ENCODE assay signal across 24 cellular contexts in the genomic region with DNA sequence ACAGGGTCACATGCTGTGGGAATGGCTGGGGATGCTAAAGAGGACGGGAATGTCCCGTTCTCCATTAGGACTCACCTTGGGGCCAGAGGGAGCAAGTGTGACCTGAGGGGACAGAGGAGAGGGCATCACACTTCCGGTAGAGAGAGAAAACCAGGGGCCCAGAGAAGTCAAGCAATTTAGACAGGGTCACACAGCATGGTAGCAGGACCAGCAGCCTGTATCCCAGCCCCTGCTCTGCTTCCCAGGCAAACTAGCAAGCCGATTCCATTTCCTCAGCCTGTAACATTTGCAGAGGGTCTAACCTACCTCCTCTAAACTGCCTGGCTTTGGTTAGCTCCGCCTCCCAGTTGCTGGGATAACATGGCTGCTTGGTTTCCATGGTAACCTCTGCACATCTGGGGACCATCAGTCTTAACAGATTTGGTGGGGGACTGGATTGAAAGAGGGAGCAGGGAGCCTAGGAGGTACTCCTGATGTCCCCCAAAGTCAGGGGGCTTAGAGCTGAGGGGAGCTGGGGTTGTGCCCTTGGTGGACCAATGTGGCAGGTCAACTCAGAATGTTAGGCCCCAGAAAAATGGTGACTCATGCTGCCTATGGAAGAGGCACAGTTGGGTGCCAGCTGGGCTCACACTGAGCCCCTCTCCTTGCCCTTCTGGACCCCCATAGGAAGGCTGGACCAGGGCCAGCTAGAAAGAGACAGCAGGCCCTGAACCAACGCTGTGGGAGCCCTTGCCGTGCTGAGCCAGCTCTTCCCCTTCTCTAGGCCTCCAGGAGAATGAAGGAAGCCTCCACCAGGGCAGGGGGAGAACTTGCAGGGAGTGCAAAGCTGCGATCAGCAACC. TPM values are rescaled to one million over a fixed set of nuclear protein-coding genes. Genes with fewer than 3 reads are reported as not detected.
DNase-seq lines count a peak whose midpoint lies in the region; ATAC-seq, FAIRE-seq and TF ChIP-seq lines count a peak whose summit lies in the region.
"Had no signal": no experiment of that assay in that cellular context is flagged by ENCODE, and none has a peak within 500 bp of the region (broad histone marks: within the 10 kb centered on the region; RNA-seq: fewer than 3 reads in every experiment).

No MANE protein-coding gene starts in this region.

- peaks cover 23% of the 10 kb centered on the region for H3K4me1 Mint-ChIP-seq in GM23338
- peaks cover 6 to 8% (median 6%) of the 10 kb centered on the region in 4 donors for H3K4me1 Mint-ChIP-seq in naive thymus-derived CD8-positive, alpha-beta T cell

- no peak for TF ChIP-seq RAD21 in H1 (IDR thresholded peaks at IDR 0.05 in 1 of 2, conservative IDR thresholded peaks at IDR 0.05 in 1 of 2; ENCODE audit: low read depth in 2 of 2, low read length in 2 of 2)

- no peaks in the 10 kb centered on the region for H3K9me3 Mint-ChIP-seq in GM23338
- H3K9me3 Mint-ChIP-seq in naive thymus-derived CD8-positive, alpha-beta T cell: no peaks in the 10 kb centered on the region
- H3K9me3 Mint-ChIP-seq: activated CD8-positive, alpha-beta T cell treated with anti-CD3 and anti-CD28 coated beads for 36 hours; CD8-positive, alpha-beta memory T cell; stimulated activated effector memory CD8-positive, alpha-beta T cell treated with anti-CD3 and anti-CD28 coated beads, Interleukin-12 subunit alpha, Interleukin-12 subunit beta, amount 100 ng/mL, for 72 hours had no signal

- peak overlapping the region; percentile 45; the same call in 1 of the 2 replicates for H4K8ac ChIP-seq in H1 (ENCODE audit: extremely low read depth, insufficient read depth, low read length)

- no peak overlapping the region for H2BK20ac ChIP-seq in H1 (ENCODE audit: low read length)

- H3K23me2 ChIP-seq in H1 (ENCODE audit: low read depth, low read length): no peaks in the 10 kb centered on the region

- H3F3A ChIP-seq in GM23338 (replicated peaks; ENCODE audit: low read depth): no peaks in the 10 kb centered on the region

- H3K79me2 ChIP-seq in GM23338 (replicated peaks; ENCODE audit: insufficient read depth): no peaks in the 10 kb centered on the region
- no peaks in the 10 kb centered on the region for H3K79me2 ChIP-seq in H1 (ENCODE audit: control insufficient read depth in 1 of 2, insufficient read depth in 2 of 2, low read length in 2 of 2)
- peaks cover 15% of the 10 kb centered on the region for H3K79me2 ChIP-seq in osteoblast (ENCODE audit: insufficient read depth, low read length)

- H3K79me1 ChIP-seq in H1 (ENCODE audit: low read depth, low read length): no peaks in the 10 kb centered on the region

- intact Hi-C loops in heart right ventricle (cut with DNase I): no loop called here

- peak overlapping the region; percentile 16; the same call in 1 of the 2 replicates for H2BK5ac ChIP-seq in H1 (ENCODE audit: low read depth, low read length)

- H3K4ac ChIP-seq in H1 (replicated peaks; ENCODE audit: insufficient read length, low read depth, low read length): no peak overlapping the region

- H3K9me3 ChIP-seq in H1 (ENCODE audit: insufficient read depth in 2 of 2, low read depth in 1 of 2, low read length in 1 of 2) (no peaks in the 10 kb centered on the region), osteoblast (ENCODE audit: low read depth, low read length) (no peaks in the 10 kb centered on the region), heart right ventricle (no peaks in the 10 kb centered on the region)
- H3K9me3 ChIP-seq: lower lobe of right lung, testis had no signal

- H2AFZ ChIP-seq in GM23338 (no peak overlapping the region), H1 (ENCODE audit: low read length) (no peak overlapping the region), osteoblast (ENCODE audit: low read length) (no peak overlapping the region)

- no peak overlapping the region for H3K27ac ChIP-seq in GM23338 (ENCODE audit: low read depth)
- peak overlapping the region; percentile 99 for H3K27ac ChIP-seq in RWPE1
- H3K27ac ChIP-seq in H1 (ENCODE audit: low read depth, low read length): no peak overlapping the region
- peak overlapping the region; percentile 8 for H3K27ac ChIP-seq in osteoblast (ENCODE audit: low read depth, low read length)
- no peak overlapping the region for H3K27ac ChIP-seq in heart right ventricle
- H3K27ac ChIP-seq: lower lobe of right lung, testis had no signal

- peaks cover 3% of the 10 kb centered on the region; the same call in 1 of the 3 replicates for H3K36me3 Mint-ChIP-seq in GM23338 (ENCODE audit: low read depth)
- no peaks in the 10 kb centered on the region for H3K36me3 Mint-ChIP-seq in naive thymus-derived CD8-positive, alpha-beta T cell
- H3K36me3 Mint-ChIP-seq: CD8-positive, alpha-beta memory T cell; stimulated activated effector memory CD8-positive, alpha-beta T cell treated with anti-CD3 and anti-CD28 coated beads, Interleukin-12 subunit alpha, Interleukin-12 subunit beta, amount 100 ng/mL, for 72 hours had no signal

- H4K5ac ChIP-seq in H1 (ENCODE audit: insufficient read length, low read depth, low read length): no peak overlapping the region

- TF ChIP-seq EP300 in H1 (IDR thresholded peaks at IDR 0.05; ENCODE audit: borderline replicate concordance in 1 of 2, low read depth in 2 of 2, low read length in 2 of 2): no peak

- H3K56ac ChIP-seq in H1 (replicated peaks; ENCODE audit: insufficient read length, low read depth, low read length): no peak overlapping the region

- CTCF ChIA-PET in RWPE1 (lab: Yijun Ruan, JAX) (interaction anchor here (0.7 to 2.1 kb wide), 2 partner anchors 11 to 21 kb away, joined by 4 to 9 read pairs; no protein-coding TSS in a partner anchor), H1 (lab: Charles Lee; ENCODE audit: partially characterized antibody) (interaction anchor here (0.7 to 24.1 kb wide), 11 partner anchors 8 to 95 kb away, joined by 3 to 370 read pairs (median 7); partner anchors contain the start of gene COL16A1)

- ATAC-seq in GM23338 (peak; percentile 15; the same call in 1 of the 3 replicates), heart right ventricle (no peak)
- ATAC-seq in naive thymus-derived CD8-positive, alpha-beta T cell: no peak
- ATAC-seq: activated CD4-positive, CD25-positive, alpha-beta regulatory T cell treated with anti-CD3 and anti-CD28 coated beads, Interleukin-2, amount 50 U/mL, for 24 hours; activated CD8-positive, alpha-beta T cell treated with anti-CD3 and anti-CD28 coated beads for 36 hours; lower lobe of right lung; stimulated activated effector memory CD8-positive, alpha-beta T cell treated with anti-CD3 and anti-CD28 coated beads, Interleukin-12 subunit alpha, Interleukin-12 subunit beta, amount 100 ng/mL, for 72 hours had no signal

- DNase-seq in GM23338 (ENCODE audit: low spot score) (peak; percentile 62), RWPE1 (ENCODE audit: low spot score) (no peak), H1 (ENCODE audit: low read depth in 1 of 2, low spot score in 2 of 2) (no peak), osteoblast (ENCODE audit: insufficient read length, low spot score, missing footprints) (peak; percentile 79), heart right ventricle (no peak), activated gamma-delta T cell treated with Interleukin-2 at 50 U/mL for 16 hours (no peak)
- DNase-seq in naive thymus-derived CD8-positive, alpha-beta T cell: no peak
- DNase-seq: activated CD8-positive, alpha-beta T cell treated with anti-CD3 and anti-CD28 coated beads for 36 hours; activated naive CD4-positive, alpha-beta T cell treated with Interleukin-2 at 50 U/mL for 16 hours; amniotic stem cell; CD8-positive, alpha-beta memory T cell; central memory CD4-positive, alpha-beta T cell; DMS79; lower lobe of right lung; NCI-H1048; NCI-H1930; NCI-H510A; RPMI8226; small intestine; stimulated activated CD4-positive, alpha-beta T cell treated with anti-CD3 and anti-CD28 coated beads, Interleukin-2, amount 100 ng/mL, for 24 hours; testis had no signal

- peak overlapping the region; percentile 80; the same call in 1 of the 2 replicates for H2BK12ac ChIP-seq in H1 (ENCODE audit: low read depth, low read length)

- H3K4me2 ChIP-seq in GM23338: no peak overlapping the region
- no peak overlapping the region for H3K4me2 ChIP-seq in H1 (ENCODE audit: insufficient read depth in 1 of 2, low read depth in 2 of 2, low read length in 2 of 2)
- H3K4me2 ChIP-seq in osteoblast (ENCODE audit: insufficient read depth, low read length): no peak overlapping the region

- H3K36me3 ChIP-seq in GM23338 (ENCODE audit: insufficient read depth) (no peaks in the 10 kb centered on the region), H1 (ENCODE audit: control insufficient read depth in 2 of 4, insufficient read depth in 4 of 4, low read length in 3 of 4) (no peaks in the 10 kb centered on the region), osteoblast (ENCODE audit: insufficient read depth, low read length) (peaks cover 84% of the 10 kb centered on the region), heart right ventricle (peaks cover 0 to 38% (median 0%) of the 10 kb centered on the region in 9 donors)

- no peak for TF ChIP-seq POLR2A in H1 (IDR thresholded peaks at IDR 0.05; ENCODE audit: control extremely low read depth in 1 of 2, low read depth in 2 of 2, low read length in 2 of 2)

- no peak for FAIRE-seq in H1 (lab: Jason Lieb, UNC)
- FAIRE-seq: keratinocyte, small intestine had no signal

- H3K14ac ChIP-seq in H1 (ENCODE audit: insufficient read length): no peak overlapping the region

- H3K23ac ChIP-seq in H1 (ENCODE audit: insufficient read length): no peak overlapping the region

- no peak overlapping the region for H3K4me3 ChIP-seq in GM23338
- no peak overlapping the region for H3K4me3 ChIP-seq in H1 (ENCODE audit: extremely low read depth in 1 of 4, insufficient read depth in 2 of 4, low read depth in 3 of 4, low read length in 4 of 4)
- H3K4me3 ChIP-seq in osteoblast (ENCODE audit: insufficient read depth, low read length): no peak overlapping the region
- no peak overlapping the region for H3K4me3 ChIP-seq in heart right ventricle
- H3K4me3 ChIP-seq: lower lobe of right lung, testis had no signal

- POLR2A ChIA-PET in RWPE1 (lab: Yijun Ruan, JAX; ENCODE audit: low non-redundant PET) (no interaction called here), H1 (lab: Charles Lee; ENCODE audit: partially characterized antibody) (interaction anchor here (0.7 to 2.6 kb wide), 5 partner anchors 9 to 51 kb away, joined by 3 to 11 read pairs (median 3); partner anchors contain the start of gene COL16A1)
- POLR2A ChIA-PET in naive thymus-derived CD8-positive, alpha-beta T cell (lab: Charles Lee): no interaction called here

- no peaks in the 10 kb centered on the region for H4K20me1 ChIP-seq in GM23338 (replicated peaks; ENCODE audit: insufficient read depth)
- H4K20me1 ChIP-seq in H1 (replicated peaks in 1 of 2; ENCODE audit: control insufficient read depth in 1 of 2, insufficient read depth in 2 of 2, low read length in 2 of 2): no peaks in the 10 kb centered on the region
- H4K20me1 ChIP-seq in osteoblast (ENCODE audit: insufficient read depth, low read length): peaks cover 9% of the 10 kb centered on the region

- no peak overlapping the region for H4K91ac ChIP-seq in H1 (replicated peaks; ENCODE audit: insufficient read length, low read length)

- no peak overlapping the region for H2AK5ac ChIP-seq in H1 (ENCODE audit: low read depth, low read length)

- no peak overlapping the region for H2BK15ac ChIP-seq in H1 (ENCODE audit: low read length)

- WGBS in H1 (ENCODE audit: extremely low coverage in 1 of 2, insufficient coverage in 1 of 2, insufficient read length in 1 of 2, insufficient replicate concordance in 2 of 2, low coverage in 1 of 2, low lambda C conversion rate in 2 of 2, missing lambda C conversion rate in 1 of 2), 2 experiments: 89% methylated on average over 8 of the region's 8 CpGs; no CpG with 5 or more reads in 1 of the 2 experiments
- 79 to 82% methylated on average over 8 of the region's 8 CpGs for WGBS in heart right ventricle, 2 donors

- no peaks in the 10 kb centered on the region for H3K9me2 ChIP-seq in GM23338 (ENCODE audit: insufficient read depth)

- peaks cover 8% of the 10 kb centered on the region for H3K27me3 Mint-ChIP-seq in GM23338 (ENCODE audit: insufficient read depth, low read depth, poor library complexity)
- peaks cover 0 to 3% (median 0%) of the 10 kb centered on the region in 5 donors for H3K27me3 Mint-ChIP-seq in naive thymus-derived CD8-positive, alpha-beta T cell

- H3K27ac Mint-ChIP-seq in GM23338: no peak overlapping the region
- H3K27ac Mint-ChIP-seq in naive thymus-derived CD8-positive, alpha-beta T cell: peak overlapping the region in 1 of 10 donors; percentile 50
- H3K27ac Mint-ChIP-seq: activated CD8-positive, alpha-beta T cell treated with anti-CD3 and anti-CD28 coated beads for 36 hours; stimulated activated effector memory CD8-positive, alpha-beta T cell treated with anti-CD3 and anti-CD28 coated beads, Interleukin-12 subunit alpha, Interleukin-12 subunit beta, amount 100 ng/mL, for 72 hours had no signal

- no peak overlapping the region for H3K9ac ChIP-seq in H1 (replicated peaks in 1 of 4; ENCODE audit: extremely low read depth in 1 of 4, low read depth in 3 of 4, low read length in 3 of 4)

- H3K4me1 ChIP-seq in GM23338 (ENCODE audit: insufficient read depth): no peaks in the 10 kb centered on the region
- no peaks in the 10 kb centered on the region; a peak in 1 of 7 replicates for H3K4me1 ChIP-seq in H1 (replicated peaks in 1 of 4; ENCODE audit: control insufficient read depth in 3 of 4, insufficient read depth in 4 of 4, low read length in 3 of 4)
- H3K4me1 ChIP-seq in osteoblast (ENCODE audit: insufficient read depth, low read length): peaks cover 15% of the 10 kb centered on the region
- H3K4me1 ChIP-seq in heart right ventricle: peaks cover 0 to 11% (median 0%) of the 10 kb centered on the region in 9 donors
- H3K4me1 ChIP-seq: lower lobe of right lung, testis had no signal

- no peak overlapping the region for H3K18ac ChIP-seq in H1 (ENCODE audit: extremely low read depth, low read length)

- no peak overlapping the region for H2BK120ac ChIP-seq in H1 (replicated peaks; ENCODE audit: low read depth, low read length)

- TF ChIP-seq CTCF in GM23338 (conservative IDR thresholded peaks at IDR 0.05; ENCODE audit: low read depth in 2 of 2): no peak
- no peak for TF ChIP-seq CTCF in RWPE1 (conservative IDR thresholded peaks at IDR 0.05; ENCODE audit: low read depth)
- TF ChIP-seq CTCF in H1 (IDR thresholded peaks at IDR 0.05; ENCODE audit: control extremely low read depth in 1 of 3, insufficient read depth in 1 of 3, low read depth in 1 of 3, low read length in 3 of 3): no peak
- no peak for TF ChIP-seq CTCF in osteoblast (IDR thresholded peaks at IDR 0.05; ENCODE audit: extremely low read depth, low read depth, low read length)
- no peak for TF ChIP-seq CTCF in heart right ventricle (IDR thresholded peaks at IDR 0.05)

- no peak overlapping the region for H3K4me3 Mint-ChIP-seq in GM23338
- H3K4me3 Mint-ChIP-seq in naive thymus-derived CD8-positive, alpha-beta T cell: no peak overlapping the region
- H3K4me3 Mint-ChIP-seq: activated CD8-positive, alpha-beta T cell treated with anti-CD3 and anti-CD28 coated beads for 36 hours; stimulated activated effector memory CD8-positive, alpha-beta T cell treated with anti-CD3 and anti-CD28 coated beads, Interleukin-12 subunit alpha, Interleukin-12 subunit beta, amount 100 ng/mL, for 72 hours had no signal

- H3K27me3 ChIP-seq in GM23338 (ENCODE audit: insufficient read depth) (no peaks in the 10 kb centered on the region), H1 (replicated peaks in 1 of 4; ENCODE audit: control insufficient read depth in 3 of 4, extremely low read depth in 1 of 4, insufficient read depth in 3 of 4, low read length in 3 of 4) (no peaks in the 10 kb centered on the region), osteoblast (ENCODE audit: insufficient read depth, low read length) (no peaks in the 10 kb centered on the region), heart right ventricle (no peaks in the 10 kb centered on the region)
- H3K27me3 ChIP-seq: testis had no signal

RNA-seq across cellular contexts. Expression of gene COL16A1, which starts 9.5 kb away (rescaled TPM):
- 13.2 and 15.7 TPM in 2 replicates for total RNA-seq in GM23338 (2014; rRNA removed; shearing (Covaris generic))
- polyA plus RNA-seq in GM23338 (2016; fragmentation: Nextera tagmentation; extraction: Ambion mirVana): 3.4 and 4.2 TPM in 2 replicates
- 7.9 and 10.5 TPM in 2 replicates for total RNA-seq in H1 (2021; fragmentation: NEBNext Ultra II Directional; extraction: Animal tissue kit (Norgen Biotek cat#: 25700))
- 2.0 and 3.4 TPM in 2 replicates for polyA plus RNA-seq in H1 (2011; rRNA removed)
- 4.3 TPM for polyA plus RNA-seq in H1 (2011; cell fraction: cytosol; rRNA removed)
- 31.3 TPM for polyA plus RNA-seq in H1 (2011; cell fraction: nucleus; rRNA removed)
- polyA plus RNA-seq in H1 (2012, experiment 1 of 2): 6.8 to 10.8 TPM (median 7.9 TPM) in 4 replicates
- 2.9 TPM for polyA plus RNA-seq in H1 (2012, experiment 2 of 2)
- polyA plus RNA-seq in H1 (2013, experiment 1 of 2): 4.2 TPM
- polyA plus RNA-seq in H1 (2013, experiment 2 of 2): 3.6 TPM
- polyA minus RNA-seq in H1 (2011; rRNA and poly(A)+ RNA removed): 3.3 and 4.2 TPM in 2 replicates
- polyA minus RNA-seq in H1 (2011; cell fraction: cytosol; rRNA and poly(A)+ RNA removed): 6.8 TPM
- polyA minus RNA-seq in H1 (2011; cell fraction: nucleus; rRNA and poly(A)+ RNA removed): 8.7 TPM
- 158 and 197 TPM in 2 replicates for total RNA-seq in osteoblast
- 10 to 100 TPM in 9 of 10 donors, 1 to 10 TPM in 1; 7.4 to 35.3 (median 16.6) TPM for total RNA-seq in heart right ventricle
- 10 to 100 TPM in 1 of 2 donors, 1 to 10 TPM in 1; 8.3 to 33.1 TPM for polyA plus RNA-seq in heart right ventricle
- total RNA-seq in naive thymus-derived CD8-positive, alpha-beta T cell: not detected
- polyA plus RNA-seq in naive thymus-derived CD8-positive, alpha-beta T cell: under 1 TPM in 1 of 3 donors, not detected in 2; 0.20 TPM
- polyA plus RNA-seq: CD8-positive, alpha-beta memory T cell had no signal

RNA-seq across cellular contexts. Expression of gene PEF1, which starts 49.6 kb away (rescaled TPM):
- total RNA-seq in GM23338 (2014; rRNA removed; shearing (Covaris generic)): 60.5 and 68.5 TPM in 2 replicates
- polyA plus RNA-seq in GM23338 (2016; fragmentation: Nextera tagmentation; extraction: Ambion mirVana): 22.0 and 22.3 TPM in 2 replicates
- total RNA-seq in H1 (2021; fragmentation: NEBNext Ultra II Directional; extraction: Animal tissue kit (Norgen Biotek cat#: 25700)): 35.2 and 38.8 TPM in 2 replicates
- polyA plus RNA-seq in H1 (2011; rRNA removed): 61.2 and 69.2 TPM in 2 replicates
- polyA plus RNA-seq in H1 (2011; cell fraction: cytosol; rRNA removed): 51.1 TPM
- polyA plus RNA-seq in H1 (2011; cell fraction: nucleus; rRNA removed): 50.9 TPM
- 32.7 to 43.6 TPM (median 41.6 TPM) in 4 replicates for polyA plus RNA-seq in H1 (2012, experiment 1 of 2)
- 65.6 TPM for polyA plus RNA-seq in H1 (2012, experiment 2 of 2)
- 30.8 TPM for polyA plus RNA-seq in H1 (2013, experiment 1 of 2)
- polyA plus RNA-seq in H1 (2013, experiment 2 of 2): 31.1 TPM
- 63.3 and 65.6 TPM in 2 replicates for polyA minus RNA-seq in H1 (2011; rRNA and poly(A)+ RNA removed)
- polyA minus RNA-seq in H1 (2011; cell fraction: cytosol; rRNA and poly(A)+ RNA removed): 23.8 TPM
- 28.8 TPM for polyA minus RNA-seq in H1 (2011; cell fraction: nucleus; rRNA and poly(A)+ RNA removed)
- 75.7 and 86.5 TPM in 2 replicates for total RNA-seq in osteoblast
- total RNA-seq in heart right ventricle: 10 to 100 TPM; 35.0 to 47.9 (median 40.0) TPM
- 10 to 100 TPM; 35.4 to 94.3 TPM for polyA plus RNA-seq in heart right ventricle
- total RNA-seq in naive thymus-derived CD8-positive, alpha-beta T cell: 10 to 100 TPM; 35.3 to 36.3 TPM
- 10 to 100 TPM; 60.6 to 87.3 (median 77.8) TPM for polyA plus RNA-seq in naive thymus-derived CD8-positive, alpha-beta T cell

Comparison
In these comparisons a context has a peak if more than half of its experiments do, and no peak if none do; other contexts are left out.
1. DNase-seq: peak in GM23338 (single experiment) and osteoblast (single experiment); none in RWPE1 (single experiment), H1 (0 of 2), heart right ventricle (0 of 2), activated gamma-delta T cell treated with Interleukin-2 at 50 U/mL for 16 hours (single experiment) and naive thymus-derived CD8-positive, alpha-beta T cell (0 of 10).
2. H3K27ac ChIP-seq: peak in RWPE1 (single experiment) and osteoblast (single experiment); none in GM23338 (single experiment), H1 (single experiment) and heart right ventricle (0 of 10).